Comparison of ENCODE assay signal across 8 cellular contexts in genomic region chr12:80187660-80188090, GRCh38.
DNase-seq lines count a peak whose midpoint lies in the region; ATAC-seq, FAIRE-seq and TF ChIP-seq lines count a peak whose summit lies in the region.

No MANE protein-coding gene starts in this region.

- no peaks in the 10 kb centered on the region for H4K20me1 ChIP-seq in neural progenitor cell (ENCODE audit: low read depth)

- H3K36me3 Mint-ChIP-seq in neural progenitor cell = no peaks in the 10 kb centered on the region

- TF ChIP-seq POLR2A in spleen (IDR thresholded peaks at IDR 0.05) (no peak), lower leg skin (IDR thresholded peaks at IDR 0.05) (no peak)

- peaks cover 0 to 14% (median 6%) of the 10 kb centered on the region in 6 donors for H3K4me1 ChIP-seq in spleen
- H3K4me1 ChIP-seq in neural progenitor cell = no peaks in the 10 kb centered on the region

- H2AFZ ChIP-seq in neural progenitor cell (replicated peaks) = no peak overlapping the region

- peaks cover 15% of the 10 kb centered on the region for H3K4me1 Mint-ChIP-seq in neural progenitor cell

- H3K27ac ChIP-seq in spleen = peak overlapping the region; percentile 15 to 77 (median 62)
- H3K27ac ChIP-seq in neural progenitor cell = no peak overlapping the region

- TF ChIP-seq CTCF in epithelial cell of esophagus (IDR thresholded peaks at IDR 0.05; ENCODE audit: insufficient read depth, low read depth, low read length, missing control alignments) (no peak), spleen (IDR thresholded peaks at IDR 0.05 in 8 of 11, conservative IDR thresholded peaks at IDR 0.05 in 3 of 11) (no peak), neural progenitor cell (IDR thresholded peaks at IDR 0.05) (no peak), lower leg skin (IDR thresholded peaks at IDR 0.05) (no peak)

- H3K79me2 ChIP-seq in neural progenitor cell (ENCODE audit: low read depth) = no peaks in the 10 kb centered on the region

- no peak overlapping the region for H3K4me3 Mint-ChIP-seq in neural progenitor cell

- DNase-seq in GM18507 (ENCODE audit: extremely low spot score, insufficient read length, low read depth) (no peak), OCI-M1 (lab: John Stamatoyannopoulos, UW) (peak; percentile 77), epithelial cell of esophagus (ENCODE audit: low read depth) (peak; percentile 20), spleen (no peak), neural progenitor cell (ENCODE audit: low spot score) (no peak), lower leg skin (ENCODE audit: low spot score in 2 of 2) (no peak), islet precursor cell (no peak)

- intact Hi-C loops in spleen (cut with DNase I; ENCODE audit: low total_unique reads) = loop anchor here (10.0 kb wide), 1 partner anchor 633 kb away; no protein-coding TSS in a partner anchor
- intact Hi-C loops in lower leg skin (cut with DNase I; ENCODE audit: low total_unique reads) = no loop called here

- no peaks in the 10 kb centered on the region for H3K36me3 ChIP-seq in spleen
- H3K36me3 ChIP-seq in neural progenitor cell = no peaks in the 10 kb centered on the region

- peak; percentile 46 for ATAC-seq in HG03066 (IDR thresholded peaks at IDR 0.05; ENCODE audit: low read depth, unreplicated experiment)

- no peak overlapping the region for H3K27ac Mint-ChIP-seq in neural progenitor cell

- H3K27me3 ChIP-seq in spleen (replicated peaks in 1 of 7) (no peaks in the 10 kb centered on the region), neural progenitor cell (no peaks in the 10 kb centered on the region)

- no peaks in the 10 kb centered on the region for H3K9me3 Mint-ChIP-seq in neural progenitor cell

- H3K9me3 ChIP-seq in spleen (no peaks in the 10 kb centered on the region), neural progenitor cell (ENCODE audit: low read depth) (no peaks in the 10 kb centered on the region)

- WGBS in spleen, 5 donors = 0 to 6% (median 1%) methylated on average over 2 of the region's 2 CpGs
- WGBS in lower leg skin, 2 donors = 35 to 63% methylated on average over 2 of the region's 2 CpGs

- H3F3A ChIP-seq in neural progenitor cell (ENCODE audit: low read depth) = no peaks in the 10 kb centered on the region

- no peak overlapping the region for H3K9ac ChIP-seq in neural progenitor cell

- peak; percentile 26 for FAIRE-seq in GM18507 (lab: Jason Lieb, UNC)

- no peak overlapping the region for H3K4me2 ChIP-seq in neural progenitor cell

- H3K27me3 Mint-ChIP-seq in neural progenitor cell (ENCODE audit: insufficient read depth, low read depth) = no peaks in the 10 kb centered on the region

- H3K4me3 ChIP-seq in epithelial cell of esophagus (ENCODE audit: low read length) = no peak overlapping the region
- no peak overlapping the region for H3K4me3 ChIP-seq in spleen
- H3K4me3 ChIP-seq in neural progenitor cell = no peak overlapping the region
- H3K4me3 ChIP-seq in lower leg skin (ENCODE audit: low read depth, poor library complexity, severe bottlenecking) = no peak overlapping the region

Comparison
In these comparisons a context has a peak if more than half of its experiments do, and no peak if none do; other contexts are left out.
1. DNase-seq: peak in OCI-M1 (single experiment) and epithelial cell of esophagus (single experiment); none in GM18507 (single experiment), spleen (single experiment), neural progenitor cell (single experiment), lower leg skin (0 of 2) and islet precursor cell (single experiment).